Comparison of ENCODE assay signal across 13 cellular contexts in the genomic region with DNA sequence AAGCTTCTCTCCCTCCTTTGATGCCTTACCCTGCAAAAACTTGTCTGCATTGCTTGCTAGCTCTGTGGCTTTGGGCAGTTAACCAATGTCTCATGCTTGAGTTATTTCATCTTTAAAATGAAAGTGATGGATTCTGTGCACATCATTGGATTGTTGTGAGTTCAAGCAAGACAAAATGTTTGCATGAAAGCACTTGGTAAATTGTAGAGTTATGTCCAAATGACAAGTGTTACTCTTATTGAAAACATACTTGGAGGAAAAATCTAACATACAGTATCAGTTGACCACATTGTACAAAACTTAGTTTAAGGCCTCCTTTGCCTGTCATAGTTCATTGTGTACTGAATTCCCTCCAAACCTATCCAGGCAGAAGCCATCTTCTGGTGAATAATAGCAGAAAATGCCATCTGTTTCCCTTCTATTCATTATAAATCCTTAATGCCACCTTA. TPM values are rescaled to one million over a fixed set of nuclear protein-coding genes. Genes with fewer than 3 reads are reported as not detected.
DNase-seq lines count a peak whose midpoint lies in the region; ATAC-seq and TF ChIP-seq lines count a peak whose summit lies in the region.
"Had no signal": no experiment of that assay in that cellular context is flagged by ENCODE, and none has a peak within 500 bp of the region (broad histone marks: within the 10 kb centered on the region; RNA-seq: fewer than 3 reads in every experiment).

No MANE protein-coding gene starts in this region.

- no peaks in the 10 kb centered on the region for H3K79me2 ChIP-seq in mesendoderm (ENCODE audit: control insufficient read depth, insufficient read depth, low read length)

- no peak overlapping the region for H3K4me2 ChIP-seq in mesendoderm (ENCODE audit: low read length)

- H3K23ac ChIP-seq in mesendoderm (ENCODE audit: low read length): no peak overlapping the region

- H2BK120ac ChIP-seq in mesendoderm (ENCODE audit: low read depth, low read length): no peak overlapping the region

- intact Hi-C loops in sigmoid colon (cut with DNase I): no loop called here

- no peak overlapping the region for H3K9ac ChIP-seq in mesendoderm (ENCODE audit: low read length)

- H3K4me1 ChIP-seq in sigmoid colon: peaks cover 0 to 54% (median 21%) of the 10 kb centered on the region in 4 donors
- H3K4me1 ChIP-seq in mesendoderm (ENCODE audit: control insufficient read depth, low read depth, low read length): no peaks in the 10 kb centered on the region

- TF ChIP-seq CTCF in sigmoid colon (IDR thresholded peaks at IDR 0.05): no peak

- no peak overlapping the region for H2AK5ac ChIP-seq in mesendoderm (ENCODE audit: low read length)

- H3K27ac ChIP-seq in sigmoid colon: peak overlapping the region in 3 of 4 donors; percentile 1 to 64 (median 43)
- no peak overlapping the region for H3K27ac ChIP-seq in mesendoderm (ENCODE audit: low read depth, low read length)
- H3K27ac ChIP-seq: 22Rv1, tibial nerve had no signal

- H3K79me1 ChIP-seq in mesendoderm (ENCODE audit: low read length): peaks cover 8% of the 10 kb centered on the region

- no peak overlapping the region for H2BK5ac ChIP-seq in mesendoderm (ENCODE audit: low read length)

- no peak overlapping the region for H3K56ac ChIP-seq in mesendoderm (ENCODE audit: low read length)

- H3K9me3 ChIP-seq in sigmoid colon: no peaks in the 10 kb centered on the region
- H3K9me3 ChIP-seq: tibial nerve had no signal

- no peak for TF ChIP-seq EP300 in sigmoid colon (IDR thresholded peaks at IDR 0.05)

- no peak overlapping the region for H2BK15ac ChIP-seq in mesendoderm (replicated peaks; ENCODE audit: low read depth)

- H3K36me3 ChIP-seq in sigmoid colon: peaks cover 0 to 21% (median 0%) of the 10 kb centered on the region in 4 donors
- no peaks in the 10 kb centered on the region for H3K36me3 ChIP-seq in mesendoderm (ENCODE audit: control insufficient read depth, insufficient read depth, low read length)

- no peak overlapping the region for H4K5ac ChIP-seq in mesendoderm (ENCODE audit: low read length)

- ATAC-seq in HG02970 (IDR thresholded peaks at IDR 0.05; ENCODE audit: low FRiP score, unreplicated experiment): no peak

- H3K4me3 ChIP-seq in sigmoid colon (no peak overlapping the region), mesendoderm (ENCODE audit: low read length) (no peak overlapping the region)
- H3K4me3 ChIP-seq: skin epidermis, tibial nerve had no signal

- peak; percentile 53 for DNase-seq in DMS 273 (lab: John Stamatoyannopoulos, UW; ENCODE audit: unreplicated experiment)
- no peak for DNase-seq in DMS 273 treated with DMSO at 0.1 percent for 48 hours (lab: John Stamatoyannopoulos, UW)
- DNase-seq in NCI-H1694 (lab: John Stamatoyannopoulos, UW): peak; percentile 80
- DNase-seq in central memory CD4-positive, alpha-beta T cell: peak; percentile 25
- no peak for DNase-seq in sigmoid colon
- no peak for DNase-seq in mesendoderm
- DNase-seq in germinal center (ENCODE audit: low spot score): no peak
- DNase-seq: kidney, NCI-H2029 treated with DMSO at 0.1 percent for 48 hours had no signal

- H3K18ac ChIP-seq in mesendoderm (ENCODE audit: low read length): no peak overlapping the region

- no peak overlapping the region for H3K4ac ChIP-seq in mesendoderm (ENCODE audit: low read depth, low read length)

- TF ChIP-seq POLR2A in sigmoid colon (IDR thresholded peaks at IDR 0.05): no peak

- H4K8ac ChIP-seq in mesendoderm (ENCODE audit: low read depth, low read length): no peak overlapping the region

- H3K27me3 ChIP-seq in sigmoid colon (no peaks in the 10 kb centered on the region), mesendoderm (ENCODE audit: insufficient read depth, low read length, poor library complexity) (no peaks in the 10 kb centered on the region)
- H3K27me3 ChIP-seq: tibial nerve had no signal

RNA-seq across cellular contexts. Expression of a gene that starts 30.0 kb away (rescaled TPM):
- 10 to 100 TPM; 48.4 to 84.3 (median 62.5) TPM for total RNA-seq in sigmoid colon
- 1 to 10 TPM; 3.9 to 8.5 (median 4.2) TPM for polyA plus RNA-seq in sigmoid colon
- 21.7 TPM for polyA plus RNA-seq in mesendoderm (2013, experiment 1 of 2)
- polyA plus RNA-seq in mesendoderm (2013, experiment 2 of 2): 21.0 TPM

Comparison
In these comparisons a context has a peak if more than half of its experiments do, and no peak if none do; other contexts are left out.
1. DNase-seq: peak in DMS 273 (single experiment), NCI-H1694 (single experiment) and central memory CD4-positive, alpha-beta T cell (single experiment); none in DMS 273 treated with DMSO at 0.1 percent for 48 hours (single experiment), sigmoid colon (single experiment), mesendoderm (single experiment) and germinal center (single experiment).